ENCODE assay signal across 22 cellular contexts in the genomic region with DNA sequence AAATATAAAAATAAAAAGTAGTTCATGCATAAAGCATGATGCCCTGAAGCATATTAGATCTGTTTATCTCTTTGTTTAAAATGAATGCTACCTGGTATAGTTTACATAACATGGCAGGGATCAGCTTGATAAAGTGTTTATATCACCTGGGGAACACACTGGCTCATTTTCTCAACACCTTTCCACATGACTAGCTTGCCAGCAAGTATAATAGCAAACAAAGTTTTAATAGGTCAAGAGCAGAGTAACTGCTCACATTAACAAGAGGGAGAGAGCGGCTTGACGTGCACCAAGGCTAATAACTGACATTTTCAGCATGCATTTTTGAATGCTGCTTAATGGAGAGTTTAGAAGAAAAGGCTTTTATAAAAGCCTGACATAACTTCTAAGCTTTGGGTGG.
DNase-seq lines count a peak whose midpoint lies in the region; TF ChIP-seq lines count a peak whose summit lies in the region.
"Had no signal": no experiment of that assay in that cellular context is flagged by ENCODE, and none has a peak within 500 bp of the region (broad histone marks: within the 10 kb centered on the region; RNA-seq: fewer than 3 reads in every experiment).

No MANE protein-coding gene starts in this region.

- no peak for TF ChIP-seq CTCF in LNCaP clone FGC (IDR thresholded peaks at IDR 0.05; ENCODE audit: control insufficient read depth, extremely low read depth, insufficient read depth)

- DNase-seq in DMS153 treated with DMSO at 0.1 percent for 48 hours (lab: John Stamatoyannopoulos, UW; ENCODE audit: unreplicated experiment) = peak; percentile 5
- DNase-seq in LNCaP clone FGC (ENCODE audit: low read depth) = peak; percentile 85
- DNase-seq in NCI-H2171 (lab: John Stamatoyannopoulos, UW) = peak; percentile 10
- peak; percentile 28 for DNase-seq in kidney tubule cell (ENCODE audit: low spot score)
- DNase-seq in NCI-H1436 (lab: John Stamatoyannopoulos, UW) = no peak
- no peak for DNase-seq in RPMI8226
- DNase-seq in GDM1 (lab: John Stamatoyannopoulos, UW) = no peak
- DNase-seq: activated CD4-positive, alpha-beta T cell treated with anti-CD3 and anti-CD28 coated beads, Interleukin-2, amount 10 ng/mL, durations not matched to agents 7 days and 5 days; activated CD8-positive, alpha-beta memory T cell treated with anti-CD3 and anti-CD28 coated beads, Interleukin-2, amount 10 ng/mL, durations not matched to agents 7 days and 5 days; activated naive CD4-positive, alpha-beta T cell; activated T-cell treated with anti-CD3 and anti-CD28 coated beads, Interleukin-2, amount 50 U/mL, for 48 hours; body of pancreas; H9; MG63; midbrain; naive thymus-derived CD4-positive, alpha-beta T cell; NCI-H1436 treated with DMSO at 0.1 percent for 48 hours; NCI-H524 treated with DMSO at 0.1 percent for 48 hours; stimulated activated naive CD8-positive, alpha-beta T cell treated with anti-CD3 and anti-CD28 coated beads, Interleukin-15, Interleukin-2, amounts not matched to agents 100 U/mL and 50 U/mL, for 24 hours; testis had no signal

- 0 out of 2 replicates have a peak overlapping the region, but pooled peaks have one; percentile 4 for H3K4me3 ChIP-seq in LNCaP clone FGC (ENCODE audit: low read depth, low read length)
- H3K4me3 ChIP-seq: BLaER1 treated with 17β-estradiol and CSF1 and Interleukin-3, amounts not matched to agents 10 nM and 100 nM; body of pancreas; MG63; SJSA1; testis had no signal

Comparison
In these comparisons a context has a peak if more than half of its experiments do, and no peak if none do; other contexts are left out.
1. DNase-seq: peak in DMS153 treated with DMSO at 0.1 percent for 48 hours (single experiment), LNCaP clone FGC (single experiment), NCI-H2171 (single experiment) and kidney tubule cell (single experiment); none in NCI-H1436 (single experiment), RPMI8226 (single experiment) and GDM1 (single experiment).